1 cellular context compared by ENCODE assay signal in genomic region chr12:32445356-32445755, GRCh38.
TF ChIP-seq lines count a peak whose summit lies in the region.

No MANE protein-coding gene starts in this region.

TF ChIP-seq in HepG2, 621 proteins besides CTCF, POLR2A, EP300 and RAD21:
- TF ChIP-seq, protein P1, sequence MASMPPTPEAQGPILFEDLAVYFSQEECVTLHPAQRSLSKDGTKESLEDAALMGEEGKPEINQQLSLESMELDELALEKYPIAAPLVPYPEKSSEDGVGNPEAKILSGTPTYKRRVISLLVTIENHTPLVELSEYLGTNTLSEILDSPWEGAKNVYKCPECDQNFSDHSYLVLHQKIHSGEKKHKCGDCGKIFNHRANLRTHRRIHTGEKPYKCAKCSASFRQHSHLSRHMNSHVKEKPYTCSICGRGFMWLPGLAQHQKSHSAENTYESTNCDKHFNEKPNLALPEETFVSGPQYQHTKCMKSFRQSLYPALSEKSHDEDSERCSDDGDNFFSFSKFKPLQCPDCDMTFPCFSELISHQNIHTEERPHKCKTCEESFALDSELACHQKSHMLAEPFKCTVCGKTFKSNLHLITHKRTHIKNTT (CRISPR knock-in tag; IDR thresholded peaks at IDR 0.05): no peak
- TF ChIP-seq ZNF33A (CRISPR knock-in tag; IDR thresholded peaks at IDR 0.05; ENCODE audit: borderline replicate concordance) (no peak), ZSCAN12 (CRISPR knock-in tag; IDR thresholded peaks at IDR 0.05) (no peak)
